In genomic region chr7:76364198-76364584, GRCh38 we compare ENCODE assay signal across 2 cellular contexts.
TF ChIP-seq lines count a peak whose summit lies in the region.

No MANE protein-coding gene starts in this region.

TF ChIP-seq in A549, 52 proteins besides CTCF, POLR2A, EP300 and RAD21 (continued from another document):
- TF ChIP-seq, protein P1, sequence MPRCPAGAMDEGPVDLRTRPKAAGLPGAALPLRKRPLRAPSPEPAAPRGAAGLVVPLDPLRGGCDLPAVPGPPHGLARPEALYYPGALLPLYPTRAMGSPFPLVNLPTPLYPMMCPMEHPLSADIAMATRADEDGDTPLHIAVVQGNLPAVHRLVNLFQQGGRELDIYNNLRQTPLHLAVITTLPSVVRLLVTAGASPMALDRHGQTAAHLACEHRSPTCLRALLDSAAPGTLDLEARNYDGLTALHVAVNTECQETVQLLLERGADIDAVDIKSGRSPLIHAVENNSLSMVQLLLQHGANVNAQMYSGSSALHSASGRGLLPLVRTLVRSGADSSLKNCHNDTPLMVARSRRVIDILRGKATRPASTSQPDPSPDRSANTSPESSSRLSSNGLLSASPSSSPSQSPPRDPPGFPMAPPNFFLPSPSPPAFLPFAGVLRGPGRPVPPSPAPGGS (IDR thresholded peaks at IDR 0.05): no peak
- TF ChIP-seq NPAS2 (CRISPR knock-in tag; IDR thresholded peaks at IDR 0.05; ENCODE audit: borderline replicate concordance): no peak
- TF ChIP-seq ZNF302 (CRISPR knock-in tag; IDR thresholded peaks at IDR 0.05): no peak
- no peak for TF ChIP-seq KDM1A (IDR thresholded peaks at IDR 0.05; ENCODE audit: low read depth)
- TF ChIP-seq GATA3 (IDR thresholded peaks at IDR 0.05; ENCODE audit: borderline replicate concordance): no peak
- TF ChIP-seq HOXB13 (CRISPR knock-in tag; IDR thresholded peaks at IDR 0.05; ENCODE audit: low read depth): no peak
- no peak for TF ChIP-seq ZC3H11A (IDR thresholded peaks at IDR 0.05)
- no peak for TF ChIP-seq JUN (IDR thresholded peaks at IDR 0.05)
- no peak for TF ChIP-seq PHF8 (IDR thresholded peaks at IDR 0.05; ENCODE audit: borderline replicate concordance, low read depth)
- TF ChIP-seq TP53 (CRISPR knock-in tag; IDR thresholded peaks at IDR 0.05): no peak

TF ChIP-seq in HCT116, 20 proteins besides CTCF, POLR2A, EP300 and RAD21 (continued from another document):
- no peak for TF ChIP-seq MAX (IDR thresholded peaks at IDR 0.05)
- no peak for TF ChIP-seq POLR2AphosphoS5 (IDR thresholded peaks at IDR 0.05; ENCODE audit: low read depth, low read length)
- no peak for TF ChIP-seq TCF7L2 (IDR thresholded peaks at IDR 0.05; ENCODE audit: borderline replicate concordance, extremely low read depth, insufficient read depth, insufficient read length)
- TF ChIP-seq JUND (IDR thresholded peaks at IDR 0.05): no peak
- TF ChIP-seq SP1 (IDR thresholded peaks at IDR 0.05; ENCODE audit: low read depth): no peak
- no peak for TF ChIP-seq ATF3 (IDR thresholded peaks at IDR 0.05)
- TF ChIP-seq ELF1 (IDR thresholded peaks at IDR 0.05; ENCODE audit: borderline replicate concordance, low read depth): no peak
- TF ChIP-seq ZFX (IDR thresholded peaks at IDR 0.05): no peak
TF ChIP-seq in HCT116: peak in this region for 0.
